ENCODE assay signal across 19 cellular contexts in genomic region chr1:61119085-61119484, GRCh38. TPM values are rescaled to one million over a fixed set of nuclear protein-coding genes. Genes with fewer than 3 reads are reported as not detected.
A peak's percentile ranks its signal among the peaks of the same experiment; 100 is the strongest.
DNase-seq lines count a peak whose midpoint lies in the region; FAIRE-seq and TF ChIP-seq lines count a peak whose summit lies in the region.
"Had no signal": no experiment of that assay in that cellular context is flagged by ENCODE, and none has a peak within 500 bp of the region (broad histone marks: within the 10 kb centered on the region; RNA-seq: fewer than 3 reads in every experiment).

No MANE protein-coding gene starts in this region.

- H3K4me3 ChIP-seq in breast epithelium (no peak overlapping the region), small intestine (ENCODE audit: low read depth in 1 of 2, low read length in 2 of 2) (no peak overlapping the region)
- H3K4me3 ChIP-seq: neural progenitor cell had no signal

- TF ChIP-seq CTCF in MCF 10A (IDR thresholded peaks at IDR 0.05; ENCODE audit: unreplicated experiment) (no peak), breast epithelium (IDR thresholded peaks at IDR 0.05) (no peak)

- intact Hi-C loops in MCF 10A (cut with micrococcal nuclease), result no loop called here
- intact Hi-C loops in breast epithelium (cut with DNase I; ENCODE audit: low total_unique reads), result no loop called here
- intact Hi-C loops in activated CD4-positive, alpha-beta memory T cell treated with anti-CD3 and anti-CD28 coated beads for 36 hours (cut with micrococcal nuclease), result no loop called here

- BruUV-seq in MCF 10A (replicated peaks; lab: Mats Ljungman, UMichigan), result no TSS peak

- H3K9me3 ChIP-seq in breast epithelium (no peaks in the 10 kb centered on the region), small intestine (ENCODE audit: control insufficient read depth, low read depth) (no peaks in the 10 kb centered on the region)

- H3K4me1 ChIP-seq in breast epithelium (peaks cover 3 to 5% of the 10 kb centered on the region in 2 donors), small intestine (ENCODE audit: control insufficient read depth in 2 of 2, insufficient read depth in 1 of 2, low read depth in 1 of 2, low read length in 1 of 2) (no peaks in the 10 kb centered on the region)
- H3K4me1 ChIP-seq: neural progenitor cell had no signal

- H3K9me3 Mint-ChIP-seq in MCF 10A (ENCODE audit: unreplicated experiment), result no peaks in the 10 kb centered on the region
- H3K9me3 Mint-ChIP-seq in activated CD4-positive, alpha-beta memory T cell treated with anti-CD3 and anti-CD28 coated beads for 36 hours, result no peaks in the 10 kb centered on the region
- H3K9me3 Mint-ChIP-seq: dendritic cell treated with granulocyte-macrophage colony-stimulating factor and Interleukin-4, amounts not matched to agents 40 ng/mL and 50 ng/mL, for 4 days; neural progenitor cell had no signal

- peak; percentile 72 for FAIRE-seq in small intestine (lab: Jason Lieb, UNC)
- FAIRE-seq: bronchial epithelial cell had no signal

- H3K36me3 ChIP-seq in breast epithelium (no peaks in the 10 kb centered on the region), small intestine (ENCODE audit: control insufficient read depth in 2 of 2, insufficient read depth in 2 of 2, low read length in 2 of 2) (no peaks in the 10 kb centered on the region)
- H3K36me3 ChIP-seq: neural progenitor cell had no signal

- H3K27me3 ChIP-seq in breast epithelium (no peaks in the 10 kb centered on the region), small intestine (ENCODE audit: control insufficient read depth in 2 of 2, insufficient read depth in 2 of 2, low read length in 2 of 2) (no peaks in the 10 kb centered on the region)
- H3K27me3 ChIP-seq: neural progenitor cell had no signal

- no peaks in the 10 kb centered on the region for H3K27me3 Mint-ChIP-seq in MCF 10A (ENCODE audit: insufficient read depth, unreplicated experiment)
- peaks cover 2% of the 10 kb centered on the region for H3K27me3 Mint-ChIP-seq in activated CD4-positive, alpha-beta memory T cell treated with anti-CD3 and anti-CD28 coated beads for 36 hours
- H3K27me3 Mint-ChIP-seq: dendritic cell treated with granulocyte-macrophage colony-stimulating factor and Interleukin-4, amounts not matched to agents 40 ng/mL and 50 ng/mL, for 4 days had no signal

- no peak overlapping the region for H3K4me3 Mint-ChIP-seq in MCF 10A (ENCODE audit: unreplicated experiment)
- H3K4me3 Mint-ChIP-seq in activated CD4-positive, alpha-beta memory T cell treated with anti-CD3 and anti-CD28 coated beads for 36 hours, result no peak overlapping the region
- H3K4me3 Mint-ChIP-seq: dendritic cell treated with granulocyte-macrophage colony-stimulating factor and Interleukin-4, amounts not matched to agents 40 ng/mL and 50 ng/mL, for 4 days; neural progenitor cell had no signal

- POLR2A ChIA-PET in MCF 10A (lab: Yijun Ruan, JAX), result interaction anchor here (0.7 to 7.9 kb wide), 13 partner anchors 8 to 108 kb away, joined by 4 to 93 read pairs (median 4); partner anchors contain the start of gene NFIA
- POLR2A ChIA-PET in activated CD4-positive, alpha-beta memory T cell treated with anti-CD3 and anti-CD28 coated beads for 36 hours (lab: Charles Lee), result no interaction called here

- WGBS in small intestine, 3 donors, result 12 to 46% (median 33%) methylated on average over 3 of the region's 3 CpGs

- CTCF ChIA-PET in MCF 10A (lab: Yijun Ruan, JAX), result interaction anchor here (0.6 to 2.0 kb wide), 10 partner anchors 18 to 218 kb away, joined by 3 to 10 read pairs (median 4); no protein-coding TSS in a partner anchor
- CTCF ChIA-PET in activated CD4-positive, alpha-beta memory T cell treated with anti-CD3 and anti-CD28 coated beads for 36 hours (lab: Charles Lee), result no interaction called here

- H3K27ac ChIP-seq in breast epithelium (no peak overlapping the region), small intestine (ENCODE audit: low read depth in 1 of 2, low read length in 1 of 2) (no peak overlapping the region)
- H3K27ac ChIP-seq: neural progenitor cell had no signal

- DNase-seq in MCF 10A (ENCODE audit: unreplicated experiment), result peak; percentile 51
- DNase-seq in breast epithelium (ENCODE audit: low spot score in 2 of 2), result no peak
- peak; percentile 29 for DNase-seq in SW480 (ENCODE audit: low spot score)
- DNase-seq in kidney tubule cell (ENCODE audit: low spot score), result peak; percentile 16
- DNase-seq in small intestine, result peak; percentile 90
- DNase-seq in DMS153 treated with DMSO at 0.1 percent for 48 hours (lab: John Stamatoyannopoulos, UW; ENCODE audit: unreplicated experiment), result no peak
- no peak for DNase-seq in globus pallidus (ENCODE audit: low spot score)
- no peak for DNase-seq in activated CD4-positive, alpha-beta memory T cell treated with anti-CD3 and anti-CD28 coated beads for 36 hours
- DNase-seq: activated CD4-positive, CD25-positive, alpha-beta regulatory T cell; glutamatergic neuron; Kasumi-1; midbrain; NCI-H1417 treated with DMSO at 0.1 percent for 48 hours; NCI-H345; Right ventricle myocardium superior; stimulated activated naive CD4-positive, alpha-beta T cell treated with Interleukin-2 at 50 U/mL for 16 hours had no signal

- no peaks in the 10 kb centered on the region for H3K36me3 Mint-ChIP-seq in MCF 10A (ENCODE audit: insufficient read depth, unreplicated experiment)
- no peaks in the 10 kb centered on the region for H3K36me3 Mint-ChIP-seq in activated CD4-positive, alpha-beta memory T cell treated with anti-CD3 and anti-CD28 coated beads for 36 hours

- peak overlapping the region; percentile 35 for H3K27ac Mint-ChIP-seq in MCF 10A (ENCODE audit: low read depth, unreplicated experiment)
- H3K27ac Mint-ChIP-seq in activated CD4-positive, alpha-beta memory T cell treated with anti-CD3 and anti-CD28 coated beads for 36 hours, result no peak overlapping the region
- H3K27ac Mint-ChIP-seq: dendritic cell treated with granulocyte-macrophage colony-stimulating factor and Interleukin-4, amounts not matched to agents 40 ng/mL and 50 ng/mL, for 4 days; neural progenitor cell had no signal

- peaks cover 72% of the 10 kb centered on the region for H3K4me1 Mint-ChIP-seq in MCF 10A (ENCODE audit: insufficient read depth, unreplicated experiment)
- peaks cover 2% of the 10 kb centered on the region for H3K4me1 Mint-ChIP-seq in activated CD4-positive, alpha-beta memory T cell treated with anti-CD3 and anti-CD28 coated beads for 36 hours (ENCODE audit: low read depth)

- TF ChIP-seq POLR2A in breast epithelium (IDR thresholded peaks at IDR 0.05), result no peak

RNA-seq across cellular contexts. Expression of gene NFIA, which starts 36.7 kb away (rescaled TPM):
- 47.4 and 54.8 TPM in 2 replicates for total RNA-seq in MCF 10A (2022)
- 10 to 100 TPM; 54.9 to 87.5 (median 79.6) TPM for total RNA-seq in breast epithelium
- polyA plus RNA-seq in small intestine, result 1 to 10 TPM; 1.6 to 9.7 (median 2.5) TPM
- total RNA-seq in activated CD4-positive, alpha-beta memory T cell treated with anti-CD3 and anti-CD28 coated beads for 36 hours, result 1 to 10 TPM; 5.3 to 7.1 TPM

Comparison
In these comparisons a context has a peak if more than half of its experiments do, and no peak if none do; other contexts are left out.
1. DNase-seq: peak in MCF 10A (single experiment), SW480 (single experiment), kidney tubule cell (single experiment) and small intestine (single experiment); none in breast epithelium (0 of 2), DMS153 treated with DMSO at 0.1 percent for 48 hours (single experiment), globus pallidus (single experiment) and activated CD4-positive, alpha-beta memory T cell treated with anti-CD3 and anti-CD28 coated beads for 36 hours (single experiment).